ENCODE assay signal across 22 cellular contexts in genomic region chr20:32404017-32404416, GRCh38. TPM values are rescaled to one million over a fixed set of nuclear protein-coding genes. Genes with fewer than 3 reads are reported as not detected.
A peak's percentile ranks its signal among the peaks of the same experiment; 100 is the strongest.
DNase-seq lines count a peak whose midpoint lies in the region; ATAC-seq and TF ChIP-seq lines count a peak whose summit lies in the region.
"Had no signal": no experiment of that assay in that cellular context is flagged by ENCODE, and none has a peak within 500 bp of the region (broad histone marks: within the 10 kb centered on the region; RNA-seq: fewer than 3 reads in every experiment).

No MANE protein-coding gene starts in this region.

- DNase-seq in CD4-positive, alpha-beta T cell = no peak
- DNase-seq in HUDEP-2 (lab: John Stamatoyannopoulos, UW; ENCODE audit: unreplicated experiment in 76 of 76) (peak in 61 of 76 experiments; percentile 2 to 80 (median 40)), NCI-H2081 (lab: John Stamatoyannopoulos, UW) (no peak), GF-D8 (lab: John Stamatoyannopoulos, UW) (no peak)
- no peak for DNase-seq in central memory CD8-positive, alpha-beta T cell (ENCODE audit: low spot score in 2 of 2)
- DNase-seq in naive thymus-derived CD4-positive, alpha-beta T cell = no peak
- DNase-seq: C1 segment of cervical spinal cord, DMS153, DND-41, H9, Karpas-422, NCI-H1092 treated with DMSO at 0.1 percent for 48 hours, NCI-H1436, NCI-H187, NCI-H2171 treated with DMSO at 0.1 percent for 48 hours, NCI-H524 treated with DMSO at 0.1 percent for 48 hours, NCI-H774, PC-3, SK-N-SH had no signal

- H3K27me3 ChIP-seq in CD4-positive, alpha-beta T cell (ENCODE audit: control insufficient read depth, insufficient read depth, low read length) = no peaks in the 10 kb centered on the region
- no peaks in the 10 kb centered on the region for H3K27me3 ChIP-seq in naive thymus-derived CD4-positive, alpha-beta T cell (ENCODE audit: control insufficient read depth in 2 of 2, insufficient read depth in 2 of 2, low read length in 2 of 2)

- H3K4me1 ChIP-seq in naive thymus-derived CD4-positive, alpha-beta T cell (ENCODE audit: control insufficient read depth in 2 of 2, insufficient read depth in 2 of 2, low read length in 2 of 2) = peaks cover 17 to 40% of the 10 kb centered on the region in 2 donors

- H3K27me3 Mint-ChIP-seq in CD4-positive, alpha-beta T cell = no peaks in the 10 kb centered on the region
- no peaks in the 10 kb centered on the region for H3K27me3 Mint-ChIP-seq in central memory CD8-positive, alpha-beta T cell
- H3K27me3 Mint-ChIP-seq in naive thymus-derived CD4-positive, alpha-beta T cell = no peaks in the 10 kb centered on the region

- H3K27ac ChIP-seq in CD4-positive, alpha-beta T cell (ENCODE audit: low read depth, low read length) = no peak overlapping the region
- H3K27ac ChIP-seq in naive thymus-derived CD4-positive, alpha-beta T cell (ENCODE audit: low read depth, low read length) = no peak overlapping the region

- H3K4me3 ChIP-seq in naive thymus-derived CD4-positive, alpha-beta T cell (ENCODE audit: low read length) = no peak overlapping the region
- H3K4me3 ChIP-seq: GM23338 had no signal

- peaks cover 44% of the 10 kb centered on the region for H3K36me3 Mint-ChIP-seq in CD4-positive, alpha-beta T cell (ENCODE audit: low read depth)
- peaks cover 20% of the 10 kb centered on the region for H3K36me3 Mint-ChIP-seq in central memory CD8-positive, alpha-beta T cell (ENCODE audit: insufficient read depth)
- peaks cover 0 to 42% (median 25%) of the 10 kb centered on the region in 5 donors for H3K36me3 Mint-ChIP-seq in naive thymus-derived CD4-positive, alpha-beta T cell

- H3K36me3 ChIP-seq in naive thymus-derived CD4-positive, alpha-beta T cell (ENCODE audit: control insufficient read depth in 2 of 3, insufficient read depth in 3 of 3, low read length in 3 of 3) = peaks cover 0 to 6% (median 0%) of the 10 kb centered on the region in 3 experiments

- intact Hi-C loops in CD4-positive, alpha-beta T cell (cut with DNase I, micrococcal nuclease) = no loop called here
- intact Hi-C loops in naive thymus-derived CD4-positive, alpha-beta T cell (cut with micrococcal nuclease) = no loop called here

- peak overlapping the region; percentile 2 for H3K27ac Mint-ChIP-seq in CD4-positive, alpha-beta T cell
- peak overlapping the region; percentile 4 for H3K27ac Mint-ChIP-seq in central memory CD8-positive, alpha-beta T cell (ENCODE audit: low read depth)
- peak overlapping the region in 5 of 9 donors; percentile 6 to 33 (median 19) for H3K27ac Mint-ChIP-seq in naive thymus-derived CD4-positive, alpha-beta T cell
- H3K27ac Mint-ChIP-seq: GM23338, H9 had no signal

- no peak for TF ChIP-seq CTCF in CD4-positive, alpha-beta T cell (IDR thresholded peaks at IDR 0.05)

- POLR2A ChIA-PET in CD4-positive, alpha-beta T cell (lab: Charles Lee) = interaction anchor here (0.7 kb wide), 1 partner anchor 94 kb away, joined by 3 read pairs; no protein-coding TSS in a partner anchor
- POLR2A ChIA-PET in naive thymus-derived CD4-positive, alpha-beta T cell (lab: Charles Lee) = interaction anchor here (1.6 kb wide), 1 partner anchor 11 kb away, joined by 3 read pairs; no protein-coding TSS in a partner anchor

- peaks cover 2% of the 10 kb centered on the region for H3K9me3 Mint-ChIP-seq in CD4-positive, alpha-beta T cell
- H3K9me3 Mint-ChIP-seq in central memory CD8-positive, alpha-beta T cell = no peaks in the 10 kb centered on the region
- peaks cover 0 to 2% (median 0%) of the 10 kb centered on the region in 11 donors for H3K9me3 Mint-ChIP-seq in naive thymus-derived CD4-positive, alpha-beta T cell
- H3K9me3 Mint-ChIP-seq: GM23338, H9 had no signal

- peaks cover 77% of the 10 kb centered on the region for H3K4me1 Mint-ChIP-seq in CD4-positive, alpha-beta T cell (ENCODE audit: low read depth)
- H3K4me1 Mint-ChIP-seq in central memory CD8-positive, alpha-beta T cell = peaks cover 51% of the 10 kb centered on the region
- peaks cover 49 to 94% (median 78%) of the 10 kb centered on the region in 7 donors for H3K4me1 Mint-ChIP-seq in naive thymus-derived CD4-positive, alpha-beta T cell
- H3K4me1 Mint-ChIP-seq: GM23338, H9 had no signal

- H3K4me3 Mint-ChIP-seq in CD4-positive, alpha-beta T cell = no peak overlapping the region
- no peak overlapping the region for H3K4me3 Mint-ChIP-seq in central memory CD8-positive, alpha-beta T cell
- H3K4me3 Mint-ChIP-seq in naive thymus-derived CD4-positive, alpha-beta T cell = peak overlapping the region in 1 of 10 donors; percentile 6
- H3K4me3 Mint-ChIP-seq: GM23338, H9 had no signal

- ATAC-seq in CD4-positive, alpha-beta T cell (ENCODE audit: poor library complexity) = no peak
- ATAC-seq in central memory CD8-positive, alpha-beta T cell (replicated peaks; ENCODE audit: extremely low read depth, poor library complexity, severe bottlenecking) = no peak
- no peak for ATAC-seq in naive thymus-derived CD4-positive, alpha-beta T cell
- ATAC-seq in HG03571 (IDR thresholded peaks at IDR 0.05; ENCODE audit: unreplicated experiment) (no peak), GM21825 (IDR thresholded peaks at IDR 0.05; ENCODE audit: unreplicated experiment) (no peak)
- ATAC-seq: GM23338, PC-3 had no signal

- CTCF ChIA-PET in CD4-positive, alpha-beta T cell (lab: Charles Lee) = interaction anchor here (1.1 kb wide), 1 partner anchor 58 kb away, joined by 5 read pairs; no protein-coding TSS in a partner anchor
- CTCF ChIA-PET in naive thymus-derived CD4-positive, alpha-beta T cell (lab: Charles Lee) = no interaction called here

- no peaks in the 10 kb centered on the region for H3K9me3 ChIP-seq in CD4-positive, alpha-beta T cell (ENCODE audit: control insufficient read depth, low read length)
- no peaks in the 10 kb centered on the region for H3K9me3 ChIP-seq in naive thymus-derived CD4-positive, alpha-beta T cell (ENCODE audit: control insufficient read depth in 2 of 3, low read length in 3 of 3)
- H3K9me3 ChIP-seq: SK-N-SH had no signal

RNA-seq across cellular contexts. Expression of gene ASXL1, which starts 45.9 kb away (rescaled TPM):
- total RNA-seq in CD4-positive, alpha-beta T cell = 100 to 1,000 TPM; 213 to 222 TPM
- total RNA-seq in naive thymus-derived CD4-positive, alpha-beta T cell = 100 to 1,000 TPM; 106 to 200 (median 158) TPM
- 10 to 100 TPM; 14.7 to 18.8 TPM for polyA plus RNA-seq in naive thymus-derived CD4-positive, alpha-beta T cell

Comparison
In these comparisons a context has a peak if more than half of its experiments do, and no peak if none do; other contexts are left out.
1. DNase-seq: peak in HUDEP-2 (61 of 76); none in CD4-positive, alpha-beta T cell (0 of 10), central memory CD8-positive, alpha-beta T cell (0 of 2), naive thymus-derived CD4-positive, alpha-beta T cell (0 of 9), NCI-H2081 (0 of 2) and GF-D8 (single experiment).
2. Peak in every context shown above with its lines, with median percentiles within 50 percentile points of each other: H3K27ac Mint-ChIP-seq.